In the genomic region with DNA sequence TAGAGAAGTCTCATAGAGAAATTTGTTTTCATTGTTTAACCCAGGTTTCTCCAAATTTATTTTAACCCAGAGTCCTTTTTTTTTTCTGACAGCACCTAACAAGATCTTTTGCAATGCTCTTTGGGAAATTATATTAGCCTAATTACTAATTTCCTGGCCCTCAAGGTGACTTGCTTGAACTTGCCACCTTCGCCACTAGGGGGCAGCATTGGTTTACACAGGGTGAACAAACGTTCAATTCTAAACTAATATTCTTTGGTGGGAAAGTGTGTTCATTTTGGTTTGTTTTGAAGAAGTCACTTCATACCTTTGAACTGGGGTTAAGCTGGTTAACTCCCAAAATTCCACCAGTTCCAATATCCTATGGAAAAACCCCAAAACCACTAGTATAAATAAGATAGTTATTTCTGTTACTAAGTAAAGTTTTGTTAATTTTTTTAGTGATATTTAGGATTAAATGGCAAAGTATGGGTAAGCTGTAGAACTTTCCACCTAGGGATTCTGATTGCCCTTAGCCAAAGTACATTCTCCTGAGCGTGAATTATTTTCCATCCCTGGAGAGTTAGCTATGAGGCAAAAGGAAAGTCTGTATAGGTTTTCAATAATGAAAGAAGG, we compare ENCODE assay signal across 8 cellular contexts. TPM values are rescaled to one million over a fixed set of nuclear protein-coding genes. Genes with fewer than 3 reads are reported as not detected.
A peak's percentile ranks its signal among the peaks of the same experiment; 100 is the strongest.
DNase-seq lines count a peak whose midpoint lies in the region; FAIRE-seq lines count a peak whose summit lies in the region.

No MANE protein-coding gene starts in this region.

- no peak overlapping the region for H2BK120ac ChIP-seq in neuronal stem cell (ENCODE audit: low read depth, low read length)

- H2AFZ ChIP-seq in neuronal stem cell (ENCODE audit: low read length) = no peak overlapping the region

- H2BK12ac ChIP-seq in neuronal stem cell (ENCODE audit: low read length) = no peak overlapping the region

- H2BK15ac ChIP-seq in neuronal stem cell (ENCODE audit: low read length) = no peak overlapping the region

- H3K27me3 ChIP-seq in neuronal stem cell (ENCODE audit: control insufficient read depth in 3 of 3, insufficient read depth in 3 of 3, low read depth in 1 of 3, low read length in 3 of 3) = peaks cover 0 to 8% (median 1%) of the 10 kb centered on the region in 3 experiments

- no peaks in the 10 kb centered on the region for H3K79me1 ChIP-seq in neuronal stem cell (ENCODE audit: low read depth, low read length)

- no peak overlapping the region for H4K8ac ChIP-seq in neuronal stem cell (ENCODE audit: low read depth, low read length)

- H3K4me1 ChIP-seq in neuronal stem cell (ENCODE audit: control insufficient read depth in 2 of 2, insufficient read depth in 1 of 2, low read depth in 1 of 2, low read length in 2 of 2) = no peaks in the 10 kb centered on the region

- H3K4me3 ChIP-seq in neuronal stem cell (ENCODE audit: low read length in 2 of 2) = no peak overlapping the region

- H3K36me3 ChIP-seq in neuronal stem cell (replicated peaks in 1 of 2; ENCODE audit: control insufficient read depth in 2 of 2, insufficient read depth in 2 of 2, low read length in 2 of 2) = no peaks in the 10 kb centered on the region

- H2AK5ac ChIP-seq in neuronal stem cell (ENCODE audit: low read depth, low read length) = no peak overlapping the region

- DNase-seq in NCI-H524 (lab: John Stamatoyannopoulos, UW) (peak; percentile 65), NCI-H524 treated with DMSO at 0.1 percent for 48 hours (lab: John Stamatoyannopoulos, UW) (no peak), HTR-8/SVneo (ENCODE audit: insufficient read length, low spot score) (peak; percentile 44), OCI-M1 (lab: John Stamatoyannopoulos, UW) (peak; percentile 88), activated T-cell treated with anti-CD3 and anti-CD28 coated beads for 48 hours (ENCODE audit: low read depth) (peak; percentile 52), fibroblast of peridontal ligament (ENCODE audit: extremely low read depth) (peak; percentile 85), neuronal stem cell (ENCODE audit: low spot score) (peak; percentile 67), stromal cell of bone marrow (ENCODE audit: low read depth) (peak; percentile 54)

- no peak overlapping the region for H2BK5ac ChIP-seq in neuronal stem cell (ENCODE audit: low read length)

- no peak overlapping the region for H3K4ac ChIP-seq in neuronal stem cell (ENCODE audit: low read length)

- no peak overlapping the region for H3K4me2 ChIP-seq in neuronal stem cell (ENCODE audit: insufficient read depth, low read length, poor library complexity, severe bottlenecking)

- H3K18ac ChIP-seq in neuronal stem cell (ENCODE audit: low read length) = no peak overlapping the region

- H3K14ac ChIP-seq in neuronal stem cell (ENCODE audit: low read length) = no peak overlapping the region

- H4K91ac ChIP-seq in neuronal stem cell (ENCODE audit: low read depth, low read length, poor library complexity) = no peak overlapping the region

- no peaks in the 10 kb centered on the region for H3K9me3 ChIP-seq in neuronal stem cell (replicated peaks in 1 of 2; ENCODE audit: control insufficient read depth in 2 of 2, insufficient read depth in 1 of 2, low read depth in 1 of 2, low read length in 2 of 2)

- whole genome bisulfite sequencing in neuronal stem cell (ENCODE audit: extremely low coverage in 2 of 2, insufficient read length in 2 of 2, insufficient replicate concordance in 1 of 2), 2 donors = no CpG with 5 or more reads among the region's 3 CpGs

- no peak overlapping the region for H3K9ac ChIP-seq in neuronal stem cell (ENCODE audit: low read depth, low read length, poor library complexity)

- H3K23ac ChIP-seq in neuronal stem cell (ENCODE audit: low read depth, low read length, poor library complexity) = no peak overlapping the region

- no peak for FAIRE-seq in HTR-8/SVneo (lab: Jason Lieb, UNC)

- no peak overlapping the region for H3K27ac ChIP-seq in neuronal stem cell (replicated peaks; ENCODE audit: low read length)

RNA-seq across cellular contexts. Expression of a gene that starts 13.0 kb away (rescaled TPM):
- not detected for polyA plus RNA-seq in neuronal stem cell (2013, experiment 1 of 2)
- polyA plus RNA-seq in neuronal stem cell (2013, experiment 2 of 2) = not detected

RNA-seq across cellular contexts. Expression of a gene that starts 57.4 kb away (rescaled TPM):
- polyA plus RNA-seq in neuronal stem cell (2013, experiment 1 of 2) = 45.6 TPM
- polyA plus RNA-seq in neuronal stem cell (2013, experiment 2 of 2) = 46.5 TPM
